20 cellular contexts compared by ENCODE assay signal in the genomic region with DNA sequence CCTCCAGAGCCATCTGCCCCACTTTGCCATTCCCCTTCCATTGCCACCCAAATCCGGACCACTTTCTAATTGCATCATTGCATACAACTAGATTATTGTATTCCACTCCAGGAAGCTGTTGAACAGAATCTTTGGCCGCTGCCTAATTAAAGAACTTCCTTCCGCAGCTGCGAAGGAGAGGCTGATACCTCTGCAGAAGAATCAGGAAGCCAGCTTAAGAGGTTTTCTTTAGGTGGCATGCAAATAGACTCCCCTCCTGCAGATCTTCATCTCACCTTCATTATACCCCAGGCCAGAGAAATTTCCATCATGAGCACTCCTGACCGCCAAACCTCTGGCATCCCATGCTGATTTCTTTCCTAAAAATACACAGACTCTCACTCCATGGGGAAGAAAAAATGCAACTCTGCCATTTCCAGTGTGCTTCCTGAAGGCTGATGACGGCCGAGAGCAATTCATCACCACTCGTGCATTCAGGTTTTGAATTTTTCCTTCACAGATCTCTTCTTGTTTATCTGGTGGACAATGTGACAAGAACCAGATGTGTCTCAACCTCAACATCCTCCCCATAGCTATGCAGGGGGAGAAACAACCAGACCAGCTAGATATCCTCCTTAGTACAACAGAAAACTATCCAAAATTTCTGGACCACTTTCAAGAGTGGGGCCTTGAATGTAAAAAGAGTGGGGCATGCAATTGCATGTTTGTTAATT. TPM values are rescaled to one million over a fixed set of nuclear protein-coding genes. Genes with fewer than 3 reads are reported as not detected.
DNase-seq lines count a peak whose midpoint lies in the region; ATAC-seq and FAIRE-seq lines count a peak whose summit lies in the region.
"Had no signal": no experiment of that assay in that cellular context is flagged by ENCODE, and none has a peak within 500 bp of the region (broad histone marks: within the 10 kb centered on the region; RNA-seq: fewer than 3 reads in every experiment).

No MANE protein-coding gene starts in this region.

- DNase-seq in left ventricle myocardium superior (no peak), Right ventricle myocardium inferior (ENCODE audit: missing footprints) (no peak), amniotic epithelial cell (ENCODE audit: low read depth) (peak; percentile 5), mucosa of gallbladder (ENCODE audit: low spot score) (peak; percentile 11), frontal cortex (ENCODE audit: low spot score in 2 of 2) (no peak), NCI-H345 (lab: John Stamatoyannopoulos, UW) (no peak), NCI-H2029 treated with DMSO at 0.1 percent for 48 hours (lab: John Stamatoyannopoulos, UW) (no peak)
- DNase-seq: activated CD4-positive, alpha-beta T cell treated with anti-CD3 and anti-CD28 coated beads for 48 hours; glutamatergic neuron; kidney glomerular epithelial cell; naive thymus-derived CD8-positive, alpha-beta T cell; NCI-H187 treated with DMSO at 0.1 percent for 48 hours; NCI-H524; right cardiac atrium; stimulated activated CD4-positive, alpha-beta T cell treated with anti-CD3 and anti-CD28 coated beads, Interleukin-2, amount 100 ng/mL, for 24 hours; testis had no signal

- peak; percentile 17 for ATAC-seq in left ventricle myocardium superior
- no peak for ATAC-seq in Right ventricle myocardium inferior
- ATAC-seq in GM18502 (IDR thresholded peaks at IDR 0.05; ENCODE audit: poor library complexity, unreplicated experiment) = no peak
- ATAC-seq: naive thymus-derived CD8-positive, alpha-beta T cell had no signal

- FAIRE-seq in frontal cortex (lab: Jason Lieb, UNC) = no peak
- FAIRE-seq: D721Med had no signal

- intact Hi-C loops in left ventricle myocardium superior (cut with micrococcal nuclease) = no loop called here
- intact Hi-C loops in Right ventricle myocardium inferior (cut with DNase I) = no loop called here

RNA-seq across cellular contexts. Expression of gene LGI2, which starts 31.2 kb away (rescaled TPM):
- total RNA-seq in left ventricle myocardium superior (2.0 TPM), Right ventricle myocardium inferior (3.6 TPM), mucosa of gallbladder (18.4 TPM), frontal cortex (2.0 TPM)
- total RNA-seq: naive thymus-derived CD8-positive, alpha-beta T cell; RPMI7951; T-helper 2 cell treated with Interferon-gamma antibody and Interleukin-4, amounts not matched to agents 100 ng/mL and 5 ng/mL, for 36 hours had no signal

Comparison
In these comparisons a context has a peak if more than half of its experiments do, and no peak if none do; other contexts are left out.
1. DNase-seq: peak in amniotic epithelial cell (single experiment) and mucosa of gallbladder (single experiment); none in left ventricle myocardium superior (single experiment), Right ventricle myocardium inferior (single experiment), frontal cortex (0 of 2), NCI-H345 (single experiment) and NCI-H2029 treated with DMSO at 0.1 percent for 48 hours (single experiment).